Comparison of ENCODE assay signal across 2 cellular contexts in the genomic region with DNA sequence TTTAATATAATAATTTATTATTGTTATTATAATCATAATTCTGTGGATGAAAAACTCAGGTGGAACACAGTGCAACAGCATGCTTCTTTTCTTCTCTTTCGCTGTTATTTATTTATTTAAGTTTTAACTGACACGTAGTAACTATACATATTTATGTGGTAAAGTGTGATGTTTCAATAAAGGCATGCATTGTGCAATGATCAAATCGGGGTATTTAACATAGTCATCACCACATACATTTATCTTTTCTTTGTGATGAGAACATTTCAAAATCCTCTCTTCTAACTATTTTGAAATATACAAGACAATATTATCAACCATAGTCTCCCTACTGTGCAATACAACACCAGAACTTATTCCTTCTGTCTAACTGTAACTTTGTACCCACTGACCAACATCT.
TF ChIP-seq lines count a peak whose summit lies in the region.

No MANE protein-coding gene starts in this region.

TF ChIP-seq in GM23338, 12 proteins besides CTCF, POLR2A, EP300 and RAD21 (continued from another document and continues in another):
- no peak for TF ChIP-seq EZH2phosphoT487 (IDR thresholded peaks at IDR 0.05; ENCODE audit: unreplicated experiment)
- TF ChIP-seq JUNB (IDR thresholded peaks at IDR 0.05; ENCODE audit: unreplicated experiment): no peak
- no peak for TF ChIP-seq ZNF331 (CRISPR knock-in tag; IDR thresholded peaks at IDR 0.05; ENCODE audit: low read depth)
- no peak for TF ChIP-seq CREB1 (CRISPR knock-in tag; IDR thresholded peaks at IDR 0.05; ENCODE audit: low read depth)
- TF ChIP-seq EZH2 (IDR thresholded peaks at IDR 0.05; ENCODE audit: low read depth, unreplicated experiment): no peak
- no peak for TF ChIP-seq STAT1 (IDR thresholded peaks at IDR 0.05; ENCODE audit: unreplicated experiment)
- no peak for TF ChIP-seq ZNF462 (CRISPR knock-in tag; IDR thresholded peaks at IDR 0.05)
- TF ChIP-seq POLR2AphosphoS5 (IDR thresholded peaks at IDR 0.05; ENCODE audit: low read depth): no peak
- no peak for TF ChIP-seq ZNF114 (CRISPR knock-in tag; IDR thresholded peaks at IDR 0.05)
- TF ChIP-seq, protein P1, sequence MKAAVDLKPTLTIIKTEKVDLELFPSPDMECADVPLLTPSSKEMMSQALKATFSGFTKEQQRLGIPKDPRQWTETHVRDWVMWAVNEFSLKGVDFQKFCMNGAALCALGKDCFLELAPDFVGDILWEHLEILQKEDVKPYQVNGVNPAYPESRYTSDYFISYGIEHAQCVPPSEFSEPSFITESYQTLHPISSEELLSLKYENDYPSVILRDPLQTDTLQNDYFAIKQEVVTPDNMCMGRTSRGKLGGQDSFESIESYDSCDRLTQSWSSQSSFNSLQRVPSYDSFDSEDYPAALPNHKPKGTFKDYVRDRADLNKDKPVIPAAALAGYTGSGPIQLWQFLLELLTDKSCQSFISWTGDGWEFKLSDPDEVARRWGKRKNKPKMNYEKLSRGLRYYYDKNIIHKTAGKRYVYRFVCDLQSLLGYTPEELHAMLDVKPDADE (IDR thresholded peaks at IDR 0.05): no peak

TF ChIP-seq in H1, 55 proteins besides CTCF, POLR2A, EP300 and RAD21 (continued from another document):
- no peak for TF ChIP-seq KDM4A (IDR thresholded peaks at IDR 0.05; ENCODE audit: low read depth, low read length, severe bottlenecking)
